Comparison of ENCODE assay signal across 10 cellular contexts in the genomic region with DNA sequence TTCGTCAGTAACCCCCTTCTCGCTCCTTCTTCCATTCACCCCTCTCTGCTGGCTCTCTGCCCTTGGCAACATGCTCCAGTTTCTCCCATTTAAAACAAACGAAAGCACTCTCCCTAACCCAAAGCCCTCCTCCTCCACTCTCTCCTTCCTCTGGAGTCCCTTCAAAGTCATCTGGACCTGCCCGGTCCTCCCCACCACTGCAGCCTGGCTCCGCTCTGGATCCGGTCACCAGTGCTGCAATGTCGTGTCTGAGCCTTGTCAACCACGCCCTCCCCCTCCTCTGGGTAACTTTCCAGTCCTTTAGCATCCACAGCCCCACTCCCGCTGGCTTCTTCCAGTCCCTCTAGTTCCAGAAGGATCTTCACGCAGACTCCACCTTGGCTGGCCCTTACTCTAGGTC. TPM values are rescaled to one million over a fixed set of nuclear protein-coding genes. Genes with fewer than 3 reads are reported as not detected.
A peak's percentile ranks its signal among the peaks of the same experiment; 100 is the strongest.
DNase-seq lines count a peak whose midpoint lies in the region; ATAC-seq and TF ChIP-seq lines count a peak whose summit lies in the region.
"Had no signal": no experiment of that assay in that cellular context is flagged by ENCODE, and none has a peak within 500 bp of the region (broad histone marks: within the 10 kb centered on the region; RNA-seq: fewer than 3 reads in every experiment).

No MANE protein-coding gene starts in this region.

- H3K4me1 ChIP-seq in cardiac muscle cell (ENCODE audit: low read depth) (peaks cover 57% of the 10 kb centered on the region), vagina (peaks cover 72% of the 10 kb centered on the region)

- CTCF ChIA-PET in activated CD4-positive, alpha-beta memory T cell treated with anti-CD3 and anti-CD28 coated beads for 36 hours (lab: Charles Lee), result no interaction called here

- POLR2A ChIA-PET in activated CD4-positive, alpha-beta memory T cell treated with anti-CD3 and anti-CD28 coated beads for 36 hours (lab: Charles Lee), result interaction anchor here (1.2 to 1.3 kb wide), 2 partner anchors 18 to 28 kb away, joined by 3 to 4 read pairs; no protein-coding TSS in a partner anchor

- H3K36me3 ChIP-seq in cardiac muscle cell, result peaks cover 3% of the 10 kb centered on the region
- H3K36me3 ChIP-seq in vagina, result peaks cover 0 to 18% of the 10 kb centered on the region in 2 donors

- no peaks in the 10 kb centered on the region for H3K9me3 Mint-ChIP-seq in activated CD4-positive, alpha-beta memory T cell treated with anti-CD3 and anti-CD28 coated beads for 36 hours
- H3K9me3 Mint-ChIP-seq in memory B cell, result no peaks in the 10 kb centered on the region

- no peak overlapping the region for H3K4me3 Mint-ChIP-seq in activated CD4-positive, alpha-beta memory T cell treated with anti-CD3 and anti-CD28 coated beads for 36 hours
- no peak overlapping the region for H3K4me3 Mint-ChIP-seq in memory B cell

- intact Hi-C loops in Right ventricle myocardium superior (cut with DNase I), result no loop called here
- intact Hi-C loops in activated CD4-positive, alpha-beta memory T cell treated with anti-CD3 and anti-CD28 coated beads for 36 hours (cut with micrococcal nuclease), result no loop called here
- intact Hi-C loops in vagina (cut with DNase I), result no loop called here

- H3K36me3 Mint-ChIP-seq in activated CD4-positive, alpha-beta memory T cell treated with anti-CD3 and anti-CD28 coated beads for 36 hours, result peaks cover 12% of the 10 kb centered on the region
- H3K36me3 Mint-ChIP-seq in memory B cell, result peaks cover 6% of the 10 kb centered on the region

- H3K9me3 ChIP-seq in cardiac muscle cell (ENCODE audit: low read depth), result no peaks in the 10 kb centered on the region
- no peaks in the 10 kb centered on the region for H3K9me3 ChIP-seq in vagina
- H3K9me3 ChIP-seq: BLaER1 treated with 17β-estradiol and CSF1 and Interleukin-3, amounts not matched to agents 10 nM and 100 nM had no signal

- H3K27me3 Mint-ChIP-seq in activated CD4-positive, alpha-beta memory T cell treated with anti-CD3 and anti-CD28 coated beads for 36 hours, result no peaks in the 10 kb centered on the region
- no peaks in the 10 kb centered on the region for H3K27me3 Mint-ChIP-seq in memory B cell

- H3K4me3 ChIP-seq in cardiac muscle cell (no peak overlapping the region), vagina (no peak overlapping the region)
- H3K4me3 ChIP-seq: BLaER1 treated with 17β-estradiol and CSF1 and Interleukin-3, amounts not matched to agents 10 nM and 100 nM had no signal

- TF ChIP-seq POLR2A in vagina (IDR thresholded peaks at IDR 0.05), result no peak

- TF ChIP-seq CTCF in cardiac muscle cell (IDR thresholded peaks at IDR 0.05; ENCODE audit: low read depth, low read length) (no peak), vagina (IDR thresholded peaks at IDR 0.05) (no peak)

- H3K27ac Mint-ChIP-seq in activated CD4-positive, alpha-beta memory T cell treated with anti-CD3 and anti-CD28 coated beads for 36 hours, result peak overlapping the region; percentile 60
- H3K27ac Mint-ChIP-seq in memory B cell, result peak overlapping the region; percentile 48

- H3K27ac ChIP-seq in cardiac muscle cell (no peak overlapping the region), vagina (peak overlapping the region; percentile 62)

- DNase-seq in cardiac muscle cell (ENCODE audit: low read depth in 1 of 2, low spot score in 1 of 2) (peak; percentile 29 to 31), Right ventricle myocardium superior (no peak), memory B cell (ENCODE audit: low spot score in 2 of 2) (no peak), vagina (ENCODE audit: extremely low spot score in 2 of 2) (no peak), DMS53 treated with DMSO at 0.1 percent for 48 hours (lab: John Stamatoyannopoulos, UW; ENCODE audit: unreplicated experiment) (no peak)
- DNase-seq in activated CD4-positive, alpha-beta memory T cell treated with anti-CD3 and anti-CD28 coated beads for 36 hours, result no peak
- DNase-seq: Kasumi-1, NCI-H1930 had no signal

- no peak for ATAC-seq in Right ventricle myocardium superior (ENCODE audit: poor library complexity)
- ATAC-seq in memory B cell (ENCODE audit: low read depth), result no peak
- ATAC-seq in HG02970 (IDR thresholded peaks at IDR 0.05; ENCODE audit: low FRiP score, unreplicated experiment), result no peak

- peaks cover 98% of the 10 kb centered on the region for H3K4me1 Mint-ChIP-seq in activated CD4-positive, alpha-beta memory T cell treated with anti-CD3 and anti-CD28 coated beads for 36 hours (ENCODE audit: low read depth)
- H3K4me1 Mint-ChIP-seq in memory B cell, result peaks cover 71% of the 10 kb centered on the region

- H3K27me3 ChIP-seq in cardiac muscle cell, result no peaks in the 10 kb centered on the region
- H3K27me3 ChIP-seq in vagina, result no peaks in the 10 kb centered on the region
- H3K27me3 ChIP-seq: BLaER1 treated with 17β-estradiol and CSF1 and Interleukin-3, amounts not matched to agents 10 nM and 100 nM had no signal

RNA-seq across cellular contexts. Expression of a gene that starts 55.0 kb away (rescaled TPM):
- total RNA-seq in cardiac muscle cell (76.7 and 83.3 TPM in 2 replicates), Right ventricle myocardium superior (56.1 TPM), vagina (82.5 TPM)
- polyA plus RNA-seq in cardiac muscle cell, result 98.0 and 114 TPM in 2 replicates
- 100 to 1,000 TPM; 176 to 178 TPM for total RNA-seq in activated CD4-positive, alpha-beta memory T cell treated with anti-CD3 and anti-CD28 coated beads for 36 hours

Comparison
In these comparisons a context has a peak if more than half of its experiments do, and no peak if none do; other contexts are left out.
1. DNase-seq: peak in cardiac muscle cell (2 of 2); none in Right ventricle myocardium superior (single experiment), activated CD4-positive, alpha-beta memory T cell treated with anti-CD3 and anti-CD28 coated beads for 36 hours (single experiment), memory B cell (0 of 2), vagina (0 of 2) and DMS53 treated with DMSO at 0.1 percent for 48 hours (single experiment).